In the genomic region with DNA sequence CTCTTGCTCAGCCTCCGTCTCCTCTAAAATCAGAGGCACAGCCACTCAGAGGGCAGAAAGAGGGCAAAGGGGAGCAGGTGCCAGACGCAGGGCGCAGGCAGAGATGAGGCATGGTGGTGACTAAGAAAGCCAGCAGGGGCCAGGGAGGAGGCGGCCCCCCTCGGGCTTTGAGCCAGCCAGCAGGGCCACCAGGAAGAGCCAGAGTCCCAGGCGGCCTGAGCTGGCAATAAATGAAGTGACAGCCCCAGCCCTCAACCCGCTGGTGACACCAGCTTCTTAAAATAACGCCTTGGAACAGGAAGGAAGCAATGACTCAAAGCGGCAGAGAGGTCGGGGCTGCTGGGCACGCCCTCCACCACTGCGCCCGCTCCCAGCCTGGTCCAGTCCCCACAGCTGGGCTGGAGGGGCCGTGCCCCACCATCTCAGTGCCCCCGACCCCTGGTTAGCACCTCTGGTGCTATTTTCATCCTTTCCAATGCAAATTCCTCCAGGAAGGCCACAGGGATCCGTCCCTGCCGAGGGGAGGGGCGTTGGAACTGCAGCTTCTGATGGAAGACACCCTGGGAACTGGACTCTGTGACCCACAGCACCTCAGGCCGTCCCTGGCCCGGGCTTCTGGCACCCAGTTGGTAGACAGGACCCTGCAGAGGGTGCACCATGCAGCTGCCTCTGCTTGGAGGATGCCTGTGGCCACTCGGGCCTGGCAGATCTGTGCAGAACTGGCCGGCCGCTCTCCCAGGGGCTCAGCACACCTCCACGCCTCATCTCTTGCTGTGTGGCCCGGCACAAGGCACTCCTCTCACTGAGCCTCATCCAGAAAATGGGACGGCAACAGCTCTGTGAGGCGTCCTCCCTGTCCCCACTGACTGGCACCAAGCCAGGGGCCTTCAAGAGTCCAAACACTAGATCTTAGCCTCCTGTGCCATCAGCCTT, we compare ENCODE assay signal across 1 cellular context.
TF ChIP-seq lines count a peak whose summit lies in the region.

No MANE protein-coding gene starts in this region.

TF ChIP-seq in IMR-90, 13 proteins besides CTCF, POLR2A, EP300 and RAD21 (continued from another document):
- TF ChIP-seq USF2 (IDR thresholded peaks at IDR 0.05; ENCODE audit: low read depth, low read length): no peak
- TF ChIP-seq NFE2L2 (IDR thresholded peaks at IDR 0.05; ENCODE audit: low read depth, low read length): no peak
- no peak for TF ChIP-seq RFX5 (IDR thresholded peaks at IDR 0.05; ENCODE audit: low read depth, low read length)
- no peak for TF ChIP-seq SMC3 (IDR thresholded peaks at IDR 0.05; ENCODE audit: low read depth, low read length)
